In the genomic region with DNA sequence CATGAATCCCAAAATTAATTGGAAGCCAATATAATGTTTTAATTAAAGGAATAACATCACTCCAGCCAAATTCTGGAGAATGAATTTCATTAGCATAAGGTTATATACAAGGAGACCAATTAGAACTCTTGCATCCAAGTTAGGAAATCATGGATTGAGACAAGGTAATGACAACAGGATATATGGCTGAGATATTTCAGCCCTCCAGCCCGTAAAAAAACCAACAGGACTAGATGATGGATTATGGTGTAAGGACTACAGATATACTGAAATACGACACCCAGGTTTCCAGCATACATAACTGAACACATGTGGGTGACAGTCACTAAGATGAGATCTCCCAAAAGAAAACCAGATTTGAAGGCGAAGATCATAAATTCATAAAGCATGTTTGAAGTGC, we compare ENCODE assay signal across 22 cellular contexts.
"Had no signal": no experiment of that assay in that cellular context is flagged by ENCODE, and none has a peak within 500 bp of the region (broad histone marks: within the 10 kb centered on the region; RNA-seq: fewer than 3 reads in every experiment).

No MANE protein-coding gene starts in this region.

- H3K9me3 Mint-ChIP-seq: immature natural killer cell; mesothelial cell of epicardium; naive B cell; natural killer cell; nephron progenitor cell; neural progenitor cell; stimulated activated memory B cell treated with anti-CD40 and anti-IgM and Interleukin-4, amounts not matched to agents 10 μg/mL and 1 μg/mL and 100 μg/mL, for 72 hours; stimulated activated naive CD8-positive, alpha-beta T cell treated with anti-CD3 and anti-CD28 coated beads, Interleukin-15, amount 100 ng/mL, for 72 hours; type B pancreatic cell had no signal

- DNase-seq: immature natural killer cell; islet precursor cell; left ventricle myocardium inferior; mesendoderm; naive B cell; natural killer cell; nephron progenitor cell; occipital lobe; right lobe of liver; stimulated activated CD4-positive, alpha-beta T cell treated with anti-CD3 and anti-CD28 coated beads, Interleukin-1b, Interleukin-23, amount 100 ng/mL, for 48 hours; stimulated activated CD4-positive, alpha-beta T cell treated with anti-CD3 and anti-CD28 coated beads, Interleukin-2, amount 100 ng/mL, for 48 hours; stimulated activated CD4-positive, alpha-beta T cell treated with anti-CD3 and anti-CD28 coated beads, Interleukin-4, amount 100 ng/mL, for 4 hours; stimulated activated CD8-positive, alpha-beta memory T cell treated with anti-CD3 and anti-CD28 coated beads, Interleukin-4, amount 100 ng/mL, for 48 hours; stimulated activated naive CD4-positive, alpha-beta T cell treated with Interleukin-2 at 50 U/mL for 16 hours; stimulated activated naive CD8-positive, alpha-beta T cell treated with anti-CD3 and anti-CD28 coated beads, Interleukin-15, amount 100 ng/mL, for 72 hours; substantia nigra; uterus had no signal

- H3K27ac Mint-ChIP-seq: mesothelial cell of epicardium; naive B cell; natural killer cell; progenitor cell of endocrine pancreas; stimulated activated memory B cell treated with anti-CD40 and anti-IgM and Interleukin-4, amounts not matched to agents 10 μg/mL and 1 μg/mL and 100 μg/mL, for 72 hours; stimulated activated naive CD8-positive, alpha-beta T cell treated with anti-CD3 and anti-CD28 coated beads, Interleukin-15, amount 100 ng/mL, for 72 hours; type B pancreatic cell had no signal

- H3K27me3 Mint-ChIP-seq: naive B cell; progenitor cell of endocrine pancreas; stimulated activated memory B cell treated with anti-CD40 and anti-IgM and Interleukin-4, amounts not matched to agents 10 μg/mL and 1 μg/mL and 100 μg/mL, for 72 hours; stimulated activated naive CD8-positive, alpha-beta T cell treated with anti-CD3 and anti-CD28 coated beads, Interleukin-15, amount 100 ng/mL, for 72 hours; type B pancreatic cell had no signal

- ATAC-seq: natural killer cell; right lobe of liver; stimulated activated memory B cell treated with anti-CD40 and anti-IgM and Interleukin-4, amounts not matched to agents 10 μg/mL and 1 μg/mL and 100 μg/mL, for 72 hours; stimulated activated naive CD8-positive, alpha-beta T cell treated with anti-CD3 and anti-CD28 coated beads, Interleukin-15, amount 100 ng/mL, for 72 hours had no signal

- H3K4me3 Mint-ChIP-seq: immature natural killer cell; mesothelial cell of epicardium; naive B cell; natural killer cell; nephron progenitor cell; neural progenitor cell; stimulated activated memory B cell treated with anti-CD40 and anti-IgM and Interleukin-4, amounts not matched to agents 10 μg/mL and 1 μg/mL and 100 μg/mL, for 72 hours; stimulated activated naive CD8-positive, alpha-beta T cell treated with anti-CD3 and anti-CD28 coated beads, Interleukin-15, amount 100 ng/mL, for 72 hours; type B pancreatic cell had no signal

- H3K4me1 Mint-ChIP-seq: naive B cell; stimulated activated memory B cell treated with anti-CD40 and anti-IgM and Interleukin-4, amounts not matched to agents 10 μg/mL and 1 μg/mL and 100 μg/mL, for 72 hours; stimulated activated naive CD8-positive, alpha-beta T cell treated with anti-CD3 and anti-CD28 coated beads, Interleukin-15, amount 100 ng/mL, for 72 hours had no signal

- H3K36me3 Mint-ChIP-seq: mesothelial cell of epicardium; naive B cell; natural killer cell; neural progenitor cell; stimulated activated memory B cell treated with anti-CD40 and anti-IgM and Interleukin-4, amounts not matched to agents 10 μg/mL and 1 μg/mL and 100 μg/mL, for 72 hours had no signal
